20 cellular contexts compared by ENCODE assay signal in the genomic region with DNA sequence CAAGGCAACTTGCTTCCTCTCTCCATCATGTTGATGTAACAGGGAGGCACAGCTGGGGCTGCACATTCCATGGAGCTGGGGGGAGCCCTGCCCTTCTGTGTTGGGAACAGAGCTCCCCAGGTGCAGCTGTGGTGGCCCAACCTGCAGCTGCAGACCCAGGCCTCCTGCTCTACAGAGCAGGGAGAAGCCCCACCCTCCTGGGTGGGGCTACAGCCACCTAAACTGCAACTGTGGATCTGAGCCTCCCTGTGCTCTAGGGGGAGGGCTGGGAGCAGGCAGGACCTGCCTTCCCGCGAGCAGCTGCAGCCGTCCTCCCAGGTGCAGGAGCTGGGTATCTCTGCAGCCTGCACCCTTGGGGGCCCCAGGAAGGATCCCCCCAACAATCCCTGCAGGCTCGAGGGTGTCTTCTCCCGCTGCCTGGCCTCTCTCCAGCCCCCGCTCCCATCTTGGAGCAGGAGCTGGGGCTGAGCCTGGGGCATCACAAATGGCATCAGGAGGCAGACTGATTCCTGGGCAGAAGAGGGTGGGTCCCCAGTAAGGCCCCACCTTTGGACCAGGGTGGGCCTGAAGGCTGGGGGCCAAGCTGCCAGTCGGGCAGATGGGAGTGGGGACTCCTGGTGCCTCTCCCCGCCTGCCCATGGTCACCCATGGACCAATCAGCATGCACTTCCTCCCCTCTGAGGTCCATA. TPM values are rescaled to one million over a fixed set of nuclear protein-coding genes. Genes with fewer than 3 reads are reported as not detected.
DNase-seq lines count a peak whose midpoint lies in the region; ATAC-seq, FAIRE-seq and TF ChIP-seq lines count a peak whose summit lies in the region.
"Had no signal": no experiment of that assay in that cellular context is flagged by ENCODE, and none has a peak within 500 bp of the region (broad histone marks: within the 10 kb centered on the region; RNA-seq: fewer than 3 reads in every experiment).

No MANE protein-coding gene starts in this region.

- H2AFZ ChIP-seq in H1 (ENCODE audit: low read length): no peak overlapping the region

- peaks cover 10% of the 10 kb centered on the region for H3K9me3 Mint-ChIP-seq in stimulated activated effector memory CD8-positive, alpha-beta T cell treated with anti-CD3 and anti-CD28 coated beads, Interleukin-12 subunit alpha, Interleukin-12 subunit beta, amount 100 ng/mL, for 72 hours

- no peak overlapping the region for H3K27ac Mint-ChIP-seq in stimulated activated effector memory CD8-positive, alpha-beta T cell treated with anti-CD3 and anti-CD28 coated beads, Interleukin-12 subunit alpha, Interleukin-12 subunit beta, amount 100 ng/mL, for 72 hours
- H3K27ac Mint-ChIP-seq: HFFc6 had no signal

- no peak overlapping the region for H2BK120ac ChIP-seq in H1 (replicated peaks; ENCODE audit: low read depth, low read length)

- 44% methylated on average over 5 of the region's 8 CpGs; no CpG with 5 or more reads in 1 of the 2 experiments for WGBS in H1 (ENCODE audit: extremely low coverage in 1 of 2, insufficient coverage in 1 of 2, insufficient read length in 1 of 2, insufficient replicate concordance in 2 of 2, low coverage in 1 of 2, low lambda C conversion rate in 2 of 2, missing lambda C conversion rate in 1 of 2), 2 experiments

- H3K79me2 ChIP-seq in H1 (ENCODE audit: control insufficient read depth in 1 of 2, insufficient read depth in 2 of 2, low read length in 2 of 2): peaks cover 0 to 22% of the 10 kb centered on the region in 2 experiments; a peak in 2 of 4 replicates

- H2BK20ac ChIP-seq in H1 (ENCODE audit: low read length): no peak overlapping the region

- H3K9me3 ChIP-seq in BLaER1 treated with 17β-estradiol and CSF1 and Interleukin-3, amounts not matched to agents 10 nM and 100 nM (replicated peaks in 1 of 11): peaks cover 51 to 69% (median 62%) of the 10 kb centered on the region in 11 experiments
- H3K9me3 ChIP-seq in H1 (ENCODE audit: insufficient read depth in 2 of 2, low read depth in 1 of 2, low read length in 1 of 2) (no peaks in the 10 kb centered on the region), kidney (ENCODE audit: control insufficient read depth in 1 of 2, low read length in 2 of 2) (peaks cover 0 to 6% of the 10 kb centered on the region in 2 donors)
- H3K9me3 ChIP-seq: BE2C, Peyer's patch, SJSA1 had no signal

- H3K18ac ChIP-seq in H1 (ENCODE audit: extremely low read depth, low read length): no peak overlapping the region

- peak in 1 of 2 experiments; percentile 61; a peak in 1 of 3 replicates for TF ChIP-seq EP300 in H1 (IDR thresholded peaks at IDR 0.05; ENCODE audit: borderline replicate concordance in 1 of 2, low read depth in 2 of 2, low read length in 2 of 2)

- no peak overlapping the region for H2BK12ac ChIP-seq in H1 (ENCODE audit: low read depth, low read length)

- no peak overlapping the region for H3K23ac ChIP-seq in H1 (ENCODE audit: insufficient read length)

- H4K91ac ChIP-seq in H1 (replicated peaks; ENCODE audit: insufficient read length, low read length): no peak overlapping the region

- no peak overlapping the region for H4K5ac ChIP-seq in H1 (ENCODE audit: insufficient read length, low read depth, low read length)

- no peak overlapping the region for H3K4ac ChIP-seq in H1 (replicated peaks; ENCODE audit: insufficient read length, low read depth, low read length)

- peaks cover 2 to 25% (median 20%) of the 10 kb centered on the region in 10 experiments; a peak in 16 of 20 replicates for H3K4me1 ChIP-seq in BLaER1 treated with 17β-estradiol and CSF1 and Interleukin-3, amounts not matched to agents 10 nM and 100 nM
- peaks cover 0 to 6% (median 4%) of the 10 kb centered on the region in 4 experiments; a peak in 4 of 7 replicates for H3K4me1 ChIP-seq in H1 (replicated peaks in 1 of 4; ENCODE audit: control insufficient read depth in 3 of 4, insufficient read depth in 4 of 4, low read length in 3 of 4)
- peaks cover 0 to 6% of the 10 kb centered on the region in 2 donors for H3K4me1 ChIP-seq in kidney (ENCODE audit: control insufficient read depth in 1 of 2, insufficient read depth in 1 of 2, low read depth in 1 of 2, low read length in 2 of 2)
- H3K4me1 ChIP-seq: BE2C had no signal

- peaks cover 68 to 100% (median 95%) of the 10 kb centered on the region in 11 experiments for H3K36me3 ChIP-seq in BLaER1 treated with 17β-estradiol and CSF1 and Interleukin-3, amounts not matched to agents 10 nM and 100 nM
- H3K36me3 ChIP-seq in H1 (ENCODE audit: control insufficient read depth in 2 of 4, insufficient read depth in 4 of 4, low read length in 3 of 4): no peaks in the 10 kb centered on the region; a peak in 1 of 8 replicates
- H3K36me3 ChIP-seq in kidney (ENCODE audit: control insufficient read depth in 1 of 2, insufficient read depth in 2 of 2, low read length in 2 of 2): no peaks in the 10 kb centered on the region

- FAIRE-seq in HTR-8/SVneo (lab: Jason Lieb, UNC) (peak; percentile 28), H1 (lab: Jason Lieb, UNC) (peak; percentile 39), kidney (lab: Jason Lieb, UNC) (no peak)
- FAIRE-seq: A204.1, GM12892 had no signal

- no peak overlapping the region for H3K56ac ChIP-seq in H1 (replicated peaks; ENCODE audit: insufficient read length, low read depth, low read length)

- no peaks in the 10 kb centered on the region for H3K27me3 ChIP-seq in BLaER1 treated with 17β-estradiol and CSF1 and Interleukin-3, amounts not matched to agents 10 nM and 100 nM
- no peaks in the 10 kb centered on the region for H3K27me3 ChIP-seq in H1 (replicated peaks in 1 of 4; ENCODE audit: control insufficient read depth in 3 of 4, extremely low read depth in 1 of 4, insufficient read depth in 3 of 4, low read length in 3 of 4)
- H3K27me3 ChIP-seq: BE2C, Peyer's patch, SJSA1 had no signal

- H3K4me2 ChIP-seq in BLaER1 treated with 17β-estradiol and CSF1 and Interleukin-3, amounts not matched to agents 10 nM and 100 nM: no peak overlapping the region
- H3K4me2 ChIP-seq in H1 (ENCODE audit: insufficient read depth in 1 of 2, low read depth in 2 of 2, low read length in 2 of 2): peak overlapping the region in 1 of 2 experiments; percentile 31; a peak in 1 of 4 replicates

- 0 out of 2 replicates have a peak overlapping the region, but pooled peaks have one; percentile 51 for H4K8ac ChIP-seq in H1 (ENCODE audit: extremely low read depth, insufficient read depth, low read length)

- CTCF ChIA-PET in H1 (lab: Charles Lee; ENCODE audit: partially characterized antibody) (interaction anchor here (0.8 to 1.4 kb wide), 3 partner anchors 9 to 15 kb away, joined by 3 read pairs; no protein-coding TSS in a partner anchor), RWPE1 (lab: Yijun Ruan, JAX) (interaction anchor here (0.6 kb wide), 1 partner anchor 529 kb away, joined by 3 read pairs; no protein-coding TSS in a partner anchor)

- H3K4me3 ChIP-seq in BLaER1 treated with 17β-estradiol and CSF1 and Interleukin-3, amounts not matched to agents 10 nM and 100 nM: peak overlapping the region in 8 of 10 experiments; percentile 0 to 31 (median 18); a peak in 4 of 20 replicates
- H3K4me3 ChIP-seq in H1 (ENCODE audit: extremely low read depth in 1 of 4, insufficient read depth in 2 of 4, low read depth in 3 of 4, low read length in 4 of 4): peak overlapping the region in 1 of 4 experiments; percentile 8; a peak in 1 of 8 replicates
- no peak overlapping the region for H3K4me3 ChIP-seq in kidney (ENCODE audit: low read length in 2 of 2)
- H3K4me3 ChIP-seq: Peyer's patch, SJSA1 had no signal

- POLR2A ChIA-PET in H1 (lab: Charles Lee; ENCODE audit: partially characterized antibody) (interaction anchor here (0.9 to 1.8 kb wide), 2 partner anchors 55 to 90 kb away, joined by 3 to 4 read pairs; no protein-coding TSS in a partner anchor), RWPE1 (lab: Yijun Ruan, JAX; ENCODE audit: low non-redundant PET) (interaction anchor here (0.5 kb wide), 1 partner anchor 1439 kb away, joined by 3 read pairs; no protein-coding TSS in a partner anchor)

- H3K4me1 Mint-ChIP-seq in stimulated activated effector memory CD8-positive, alpha-beta T cell treated with anti-CD3 and anti-CD28 coated beads, Interleukin-12 subunit alpha, Interleukin-12 subunit beta, amount 100 ng/mL, for 72 hours: peaks cover 59% of the 10 kb centered on the region

- H3K9ac ChIP-seq in BLaER1 treated with 17β-estradiol and CSF1 and Interleukin-3, amounts not matched to agents 10 nM and 100 nM: no peak overlapping the region
- H3K9ac ChIP-seq in H1 (replicated peaks in 1 of 4; ENCODE audit: extremely low read depth in 1 of 4, low read depth in 3 of 4, low read length in 3 of 4) (no peak overlapping the region), kidney (ENCODE audit: low read length in 2 of 2) (no peak overlapping the region)

- no peak for TF ChIP-seq POLR2A in H1 (IDR thresholded peaks at IDR 0.05; ENCODE audit: control extremely low read depth in 1 of 2, low read depth in 2 of 2, low read length in 2 of 2)

- H3K27ac ChIP-seq in BLaER1 treated with 17β-estradiol and CSF1 and Interleukin-3, amounts not matched to agents 10 nM and 100 nM: no peak overlapping the region
- H3K27ac ChIP-seq in H1 (ENCODE audit: low read depth, low read length) (no peak overlapping the region), kidney (ENCODE audit: low read depth in 2 of 2, low read length in 2 of 2) (no peak overlapping the region), RWPE1 (no peak overlapping the region)
- H3K27ac ChIP-seq: Peyer's patch, SJSA1 had no signal

- H3K14ac ChIP-seq in H1 (ENCODE audit: insufficient read length): no peak overlapping the region

- H2BK15ac ChIP-seq in H1 (ENCODE audit: low read length): no peak overlapping the region

- TF ChIP-seq RAD21 in H1 (IDR thresholded peaks at IDR 0.05 in 1 of 2, conservative IDR thresholded peaks at IDR 0.05 in 1 of 2; ENCODE audit: low read depth in 2 of 2, low read length in 2 of 2): peak in 1 of 2 experiments; percentile 6; a peak in 1 of 4 replicates

- H2BK5ac ChIP-seq in H1 (ENCODE audit: low read depth, low read length): no peak overlapping the region

- no peak for ATAC-seq in stimulated activated effector memory CD8-positive, alpha-beta T cell treated with anti-CD3 and anti-CD28 coated beads, Interleukin-12 subunit alpha, Interleukin-12 subunit beta, amount 100 ng/mL, for 72 hours

- H3K36me3 Mint-ChIP-seq in stimulated activated effector memory CD8-positive, alpha-beta T cell treated with anti-CD3 and anti-CD28 coated beads, Interleukin-12 subunit alpha, Interleukin-12 subunit beta, amount 100 ng/mL, for 72 hours: peaks cover 57% of the 10 kb centered on the region

- no peak overlapping the region for H3K4me3 Mint-ChIP-seq in stimulated activated effector memory CD8-positive, alpha-beta T cell treated with anti-CD3 and anti-CD28 coated beads, Interleukin-12 subunit alpha, Interleukin-12 subunit beta, amount 100 ng/mL, for 72 hours
- H3K4me3 Mint-ChIP-seq: CD4-positive, alpha-beta memory T cell; HFFc6 had no signal

- H2AK5ac ChIP-seq in H1 (ENCODE audit: low read depth, low read length): no peak overlapping the region

- TF ChIP-seq CTCF in H1 (IDR thresholded peaks at IDR 0.05; ENCODE audit: control extremely low read depth in 1 of 3, insufficient read depth in 1 of 3, low read depth in 1 of 3, low read length in 3 of 3): no peak
- TF ChIP-seq CTCF in kidney (IDR thresholded peaks at IDR 0.05; ENCODE audit: borderline replicate concordance, extremely low read depth, insufficient read depth): no peak
- no peak for TF ChIP-seq CTCF in RWPE1 (conservative IDR thresholded peaks at IDR 0.05; ENCODE audit: low read depth)

- DNase-seq in HTR-8/SVneo (ENCODE audit: insufficient read length, low spot score) (no peak), H1 (ENCODE audit: low read depth in 1 of 2, low spot score in 2 of 2) (peak; percentile 31 to 53), kidney (peak; percentile 64), HCEC 1CT (no peak), NCI-H1436 treated with DMSO at 0.1 percent for 48 hours (lab: John Stamatoyannopoulos, UW) (no peak), RWPE1 (ENCODE audit: low spot score) (no peak)
- DNase-seq in stimulated activated effector memory CD8-positive, alpha-beta T cell treated with anti-CD3 and anti-CD28 coated beads, Interleukin-12 subunit alpha, Interleukin-12 subunit beta, amount 100 ng/mL, for 72 hours (ENCODE audit: low spot score in 2 of 2): no peak
- DNase-seq: BE2C; CD4-positive, alpha-beta memory T cell; DND-41; HFFc6; KG1; NCI-H1092; NCI-H1436; NCI-H1930; Peyer's patch had no signal

- peaks cover 5% of the 10 kb centered on the region; the same call in 1 of the 2 replicates for H3K79me1 ChIP-seq in H1 (ENCODE audit: low read depth, low read length)

- intact Hi-C loops in kidney (cut with DNase I): no loop called here

- H4K20me1 ChIP-seq in BLaER1 treated with 17β-estradiol and CSF1 and Interleukin-3, amounts not matched to agents 10 nM and 100 nM: peaks cover 14 to 68% (median 48%) of the 10 kb centered on the region in 11 experiments; a peak in 18 of 22 replicates
- peaks cover 2 to 5% of the 10 kb centered on the region in 2 experiments for H4K20me1 ChIP-seq in H1 (replicated peaks in 1 of 2; ENCODE audit: control insufficient read depth in 1 of 2, insufficient read depth in 2 of 2, low read length in 2 of 2)

- no peaks in the 10 kb centered on the region for H3K23me2 ChIP-seq in H1 (ENCODE audit: low read depth, low read length)

RNA-seq across cellular contexts. Expression of a gene that starts 7.4 kb away (rescaled TPM):
- total RNA-seq in H1 (2021; fragmentation: NEBNext Ultra II Directional; extraction: Animal tissue kit (Norgen Biotek cat#: 25700)): 15.4 TPM in 2 replicates
- 2.6 and 4.3 TPM in 2 replicates for polyA plus RNA-seq in H1 (2011; rRNA removed)
- 4.9 TPM for polyA plus RNA-seq in H1 (2011; cell fraction: cytosol; rRNA removed)
- 2.1 TPM for polyA plus RNA-seq in H1 (2011; cell fraction: nucleus; rRNA removed)
- 3.5 to 8.1 TPM (median 4.3 TPM) in 4 replicates for polyA plus RNA-seq in H1 (2012, experiment 1 of 2)
- polyA plus RNA-seq in H1 (2012, experiment 2 of 2): 0.47 TPM
- 12.9 TPM for polyA plus RNA-seq in H1 (2013, experiment 1 of 2)
- 11.7 TPM for polyA plus RNA-seq in H1 (2013, experiment 2 of 2)
- 9.0 and 16.1 TPM in 2 replicates for polyA minus RNA-seq in H1 (2011; rRNA and poly(A)+ RNA removed)
- polyA minus RNA-seq in H1 (2011; cell fraction: cytosol; rRNA and poly(A)+ RNA removed): 6.9 TPM
- polyA minus RNA-seq in H1 (2011; cell fraction: nucleus; rRNA and poly(A)+ RNA removed): 14.3 TPM
- total RNA-seq in kidney: 23.1 TPM
- polyA plus RNA-seq in kidney (ENCODE audit: insufficient read depth, low read depth, low replicate concordance): 6.4 TPM

RNA-seq across cellular contexts. Expression of a gene that starts 56.8 kb away (rescaled TPM):
- total RNA-seq in H1 (2021; fragmentation: NEBNext Ultra II Directional; extraction: Animal tissue kit (Norgen Biotek cat#: 25700)): 1.8 and 2.1 TPM in 2 replicates
- polyA plus RNA-seq in H1 (2011; rRNA removed) (1.1 and 1.6 TPM in 2 replicates), kidney (ENCODE audit: insufficient read depth, low read depth, low replicate concordance) (0.17 TPM)
- 1.1 TPM for polyA plus RNA-seq in H1 (2011; cell fraction: cytosol; rRNA removed)
- 1.9 TPM for polyA plus RNA-seq in H1 (2011; cell fraction: nucleus; rRNA removed)
- polyA plus RNA-seq in H1 (2012, experiment 1 of 2): 0.80 to 1.9 TPM (median 1.6 TPM) in 4 replicates
- polyA plus RNA-seq in H1 (2012, experiment 2 of 2): 0.37 TPM
- 1.6 TPM for polyA plus RNA-seq in H1 (2013, experiment 1 of 2)
- polyA plus RNA-seq in H1 (2013, experiment 2 of 2): 1.7 TPM
- polyA minus RNA-seq in H1 (2011; rRNA and poly(A)+ RNA removed): 5.0 and 5.5 TPM in 2 replicates
- polyA minus RNA-seq in H1 (2011; cell fraction: cytosol; rRNA and poly(A)+ RNA removed): 0.95 TPM
- 9.0 TPM for polyA minus RNA-seq in H1 (2011; cell fraction: nucleus; rRNA and poly(A)+ RNA removed)
- total RNA-seq in kidney: 0.50 TPM
- total RNA-seq: CD4-positive, alpha-beta memory T cell; Peyer's patch had no signal
- polyA plus RNA-seq: CD4-positive, alpha-beta memory T cell had no signal

Comparison
In these comparisons a context has a peak if more than half of its experiments do, and no peak if none do; other contexts are left out.
1. H3K4me3 ChIP-seq: peak in BLaER1 treated with 17β-estradiol and CSF1 and Interleukin-3, amounts not matched to agents 10 nM and 100 nM (8 of 10); none in kidney (0 of 2).
2. DNase-seq: peak in H1 (2 of 2) and kidney (single experiment); none in HTR-8/SVneo (single experiment), stimulated activated effector memory CD8-positive, alpha-beta T cell treated with anti-CD3 and anti-CD28 coated beads, Interleukin-12 subunit alpha, Interleukin-12 subunit beta, amount 100 ng/mL, for 72 hours (0 of 2), HCEC 1CT (single experiment), NCI-H1436 treated with DMSO at 0.1 percent for 48 hours (single experiment) and RWPE1 (single experiment).